ENCODE assay signal across 8 cellular contexts in the genomic region with DNA sequence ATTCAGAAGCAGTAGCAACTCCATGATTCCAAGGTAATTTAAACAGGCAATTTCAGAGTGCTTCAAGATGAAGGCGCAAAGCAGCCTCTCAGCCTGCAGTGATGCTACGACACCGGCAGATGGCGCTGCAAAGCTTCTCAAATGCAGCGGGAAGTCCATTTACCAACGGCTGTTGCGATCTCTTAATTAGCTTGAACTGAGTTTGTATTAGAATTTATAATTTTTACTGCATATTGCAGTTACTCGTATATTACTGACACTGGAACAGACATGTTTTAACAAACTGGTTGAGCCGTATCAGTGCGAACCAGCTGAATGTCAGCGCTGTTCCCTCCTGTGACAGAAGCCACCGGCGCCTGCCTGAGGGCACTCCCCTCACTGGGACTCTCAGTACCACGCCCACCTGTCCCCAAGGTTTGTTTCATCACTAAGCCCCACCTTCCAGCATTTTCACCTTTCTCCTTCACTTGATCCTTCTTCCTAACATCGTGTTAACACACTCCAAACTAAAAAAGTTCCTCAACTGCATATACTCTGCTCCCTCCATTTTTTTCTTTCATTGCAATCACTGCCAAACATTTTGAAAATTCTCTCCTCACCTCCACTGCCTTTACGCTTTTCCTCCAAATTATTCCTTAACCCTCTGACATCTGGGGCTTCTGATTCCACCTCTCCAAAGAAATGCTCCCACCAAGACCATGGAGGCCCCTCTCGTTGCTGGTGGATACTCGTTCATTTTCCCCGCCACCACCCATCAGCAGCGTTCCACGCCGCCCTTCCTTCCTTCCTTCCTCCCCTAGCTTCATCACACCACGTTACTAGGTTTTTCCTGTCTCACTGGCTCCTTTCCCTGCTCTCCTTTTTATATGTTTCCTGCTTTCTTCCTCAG. TPM values are rescaled to one million over a fixed set of nuclear protein-coding genes. Genes with fewer than 3 reads are reported as not detected.
DNase-seq lines count a peak whose midpoint lies in the region; ATAC-seq and TF ChIP-seq lines count a peak whose summit lies in the region.

No MANE protein-coding gene starts in this region.

- H3K36me3 ChIP-seq in aorta (ENCODE audit: control insufficient read depth in 1 of 2, insufficient read depth in 2 of 2, low read length in 1 of 2): no peaks in the 10 kb centered on the region

- H3K27me3 ChIP-seq in aorta (ENCODE audit: control insufficient read depth in 1 of 2, insufficient read depth in 2 of 2, low read length in 1 of 2): no peaks in the 10 kb centered on the region

- no peak overlapping the region for H3K27ac ChIP-seq in aorta (ENCODE audit: low read depth in 1 of 2, low read length in 2 of 2)

- H3K4me3 ChIP-seq in astrocyte of the cerebellum (ENCODE audit: low read depth, low read length) (peak overlapping the region; percentile 11), aorta (ENCODE audit: low read length in 2 of 2) (peak overlapping the region; percentile 22 to 28)

- TF ChIP-seq CTCF in astrocyte of the cerebellum (IDR thresholded peaks at IDR 0.05; ENCODE audit: low read depth, low read length, missing control alignments): peak; percentile 99

- no peaks in the 10 kb centered on the region for H3K4me1 ChIP-seq in aorta (ENCODE audit: control insufficient read depth in 1 of 2, insufficient read depth in 2 of 2, low read length in 2 of 2)

- in situ Hi-C loops in astrocyte of the cerebellum (cut with HindIII; ENCODE audit: low sequenced_read_pairs): loop anchor here (5.0 to 10.0 kb wide), 2 partner anchors 54 to 77 kb away; a partner anchor contains a TSS

- peak; percentile 52 for ATAC-seq in GM21737 (IDR thresholded peaks at IDR 0.05; ENCODE audit: unreplicated experiment)
- peak; percentile 89 for ATAC-seq in aorta (ENCODE audit: low FRiP score)

- WGBS in aorta, 2 donors: 11 to 14% methylated on average over 23 of the region's 23 CpGs

- peak; percentile 88 to 89 for DNase-seq in AML-193 (lab: John Stamatoyannopoulos, UW)
- DNase-seq in NCI-H2029 (lab: John Stamatoyannopoulos, UW): peak; percentile 67
- peak; percentile 19 for DNase-seq in T1000 (lab: John Stamatoyannopoulos, UW)
- peak; percentile 80 for DNase-seq in astrocyte of the cerebellum (ENCODE audit: low read depth)
- peak; percentile 60 for DNase-seq in hepatic stellate cell (ENCODE audit: low spot score)
- DNase-seq in renal cortical epithelial cell (ENCODE audit: low read depth): peak; percentile 86
- DNase-seq in aorta: peak; percentile 77 to 89

- no peaks in the 10 kb centered on the region for H3K9me3 ChIP-seq in aorta (ENCODE audit: control insufficient read depth, low read length)

- intact Hi-C loops in aorta (cut with DNase I): no loop called here

RNA-seq across cellular contexts. Expression of a gene that starts 14.5 kb away (rescaled TPM):
- 32.2 and 49.8 TPM in 2 replicates for total RNA-seq in renal cortical epithelial cell
- total RNA-seq in aorta: 10 to 100 TPM; 73.7 to 76.9 TPM
- 100 to 1,000 TPM in 1 of 2 donors, 10 to 100 TPM in 1; 52.6 to 116 TPM for polyA plus RNA-seq in aorta

RNA-seq across cellular contexts. Expression of a gene that starts 15.3 kb away (rescaled TPM):
- total RNA-seq in renal cortical epithelial cell: 2.3 and 3.9 TPM in 2 replicates
- 10 to 100 TPM in 1 of 2 donors, 1 to 10 TPM in 1; 7.5 to 11.6 TPM for total RNA-seq in aorta
- polyA plus RNA-seq in aorta: 1 to 10 TPM; 4.1 to 9.5 TPM

RNA-seq across cellular contexts. Expression of a gene that starts 29.5 kb away (rescaled TPM):
- total RNA-seq in renal cortical epithelial cell (40.1 and 77.8 TPM in 2 replicates), aorta (10 to 100 TPM; 35.4 to 41.2 TPM)
- 10 to 100 TPM; 20.6 to 22.3 TPM for polyA plus RNA-seq in aorta

RNA-seq across cellular contexts. Expression of a gene that starts 52.5 kb away (rescaled TPM):
- total RNA-seq in renal cortical epithelial cell (170 and 213 TPM in 2 replicates), aorta (100 to 1,000 TPM; 373 to 506 TPM)
- polyA plus RNA-seq in aorta: 100 to 1,000 TPM; 148 to 328 TPM

Comparison
In these comparisons a context has a peak if more than half of its experiments do, and no peak if none do; other contexts are left out.
1. DNase-seq: peak in every context shown above with its lines; median percentile 88 in AML-193; 86 in renal cortical epithelial cell; 83 in aorta; 80 in astrocyte of the cerebellum; 67 in NCI-H2029; 60 in hepatic stellate cell; 19 in T1000.